13 cellular contexts compared by ENCODE assay signal in the genomic region with DNA sequence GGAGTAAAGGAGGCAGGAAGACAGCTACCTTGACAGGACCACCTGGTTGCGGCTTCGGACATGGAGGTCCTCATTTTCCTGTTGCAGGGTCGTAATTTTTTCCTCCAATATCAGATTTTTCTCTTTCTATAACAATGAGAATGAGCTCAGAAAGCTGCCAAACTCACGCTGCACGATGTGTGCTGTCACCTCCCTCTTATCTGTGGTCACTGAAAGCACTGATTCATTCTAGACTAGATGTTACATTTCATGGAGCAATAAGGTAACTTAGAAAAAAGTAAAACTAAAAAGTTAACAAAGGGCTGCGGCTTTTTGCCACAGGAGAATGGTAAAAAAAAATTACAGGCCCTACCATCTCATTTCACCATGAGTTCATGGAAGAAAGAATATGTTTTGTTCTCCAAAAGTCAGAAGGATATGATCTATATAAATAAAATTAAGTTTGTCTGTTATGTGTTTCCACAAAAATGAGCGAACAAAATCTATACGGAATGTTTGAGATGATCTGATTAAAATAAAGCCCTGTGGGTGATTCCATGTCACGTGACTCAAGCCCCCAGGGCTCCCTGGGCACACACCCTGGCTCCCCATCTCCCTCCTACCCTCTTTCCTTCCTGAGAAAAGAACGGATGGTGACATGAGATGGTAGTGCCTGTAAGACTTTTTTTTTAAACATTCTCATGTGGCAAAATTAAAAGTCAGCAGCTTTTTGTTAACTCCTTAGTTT.
"Had no signal": no experiment of that assay in that cellular context is flagged by ENCODE, and none has a peak within 500 bp of the region (broad histone marks: within the 10 kb centered on the region; RNA-seq: fewer than 3 reads in every experiment).

No MANE protein-coding gene starts in this region.

- H3K36me3 ChIP-seq: uterus had no signal

- H3K27me3 ChIP-seq: ascending aorta, pancreas, uterus had no signal

- H3K27ac ChIP-seq: ascending aorta, left ventricle myocardium inferior, pancreas, uterus had no signal

- H3K4me3 Mint-ChIP-seq: activated naive CD8-positive, alpha-beta T cell treated with anti-CD3 and anti-CD28 coated beads, Interleukin-2, amount 10 ng/mL, durations not matched to agents 7 days and 5 days; memory B cell; stimulated activated naive CD8-positive, alpha-beta T cell treated with anti-CD3 and anti-CD28 coated beads, Interleukin-15, Interleukin-2, amounts not matched to agents 100 ng/mL and 50 ng/mL, for 24 hours; T-helper 2 cell treated with Interferon-gamma antibody and Interleukin-4, amounts not matched to agents 5 μg/mL and 100 μg/mL, for 36 hours had no signal

- H3K27ac Mint-ChIP-seq: activated naive CD8-positive, alpha-beta T cell treated with anti-CD3 and anti-CD28 coated beads, Interleukin-2, amount 10 ng/mL, durations not matched to agents 7 days and 5 days; T-helper 2 cell treated with Interferon-gamma antibody and Interleukin-4, amounts not matched to agents 5 μg/mL and 100 μg/mL, for 36 hours had no signal

- H3K27me3 Mint-ChIP-seq: activated naive CD8-positive, alpha-beta T cell treated with anti-CD3 and anti-CD28 coated beads, Interleukin-2, amount 10 ng/mL, durations not matched to agents 7 days and 5 days; memory B cell; stimulated activated naive CD8-positive, alpha-beta T cell treated with anti-CD3 and anti-CD28 coated beads, Interleukin-15, Interleukin-2, amounts not matched to agents 100 ng/mL and 50 ng/mL, for 24 hours had no signal

- H3K4me3 ChIP-seq: ascending aorta, left ventricle myocardium inferior, pancreas, uterus had no signal

- H3K9me3 ChIP-seq: uterus had no signal

- ATAC-seq: activated CD4-positive, CD25-positive, alpha-beta regulatory T cell treated with anti-CD3 and anti-CD28 coated beads, Interleukin-2, amount 50 U/mL, for 24 hours; pancreas had no signal

- DNase-seq: activated gamma-delta T cell treated with Interleukin-2 at 50 U/mL for 16 hours; activated naive CD8-positive, alpha-beta T cell treated with anti-CD3 and anti-CD28 coated beads, Interleukin-2, amount 10 ng/mL, durations not matched to agents 7 days and 5 days; activated T-cell treated with anti-CD3 and anti-CD28 coated beads for 4 hours; kidney; left ventricle myocardium inferior; pancreas; stimulated activated CD4-positive, alpha-beta T cell treated with anti-CD3 and anti-CD28 coated beads, Interleukin-2, amount 100 ng/mL, for 48 hours; uterus had no signal

- H3K4me1 ChIP-seq: ascending aorta, pancreas, uterus had no signal
